Comparison of ENCODE assay signal across 1 cellular context in genomic region chr12:110270125-110270962, GRCh38.
TF ChIP-seq lines count a peak whose summit lies in the region.

No MANE protein-coding gene starts in this region.

TF ChIP-seq in HepG2, 621 proteins besides CTCF, POLR2A, EP300 and RAD21 (continued from another document and continues in another):
- TF ChIP-seq BRF2 (CRISPR knock-in tag; IDR thresholded peaks at IDR 0.05) (no peak), ZNF318 (CRISPR knock-in tag; IDR thresholded peaks at IDR 0.05) (no peak), E2F1 (CRISPR knock-in tag; IDR thresholded peaks at IDR 0.05) (no peak), ZNF510 (CRISPR knock-in tag; IDR thresholded peaks at IDR 0.05; ENCODE audit: low read depth) (no peak), FOXK2 (IDR thresholded peaks at IDR 0.05) (no peak), ZBTB40 (IDR thresholded peaks at IDR 0.05) (no peak), ZBTB40 (CRISPR knock-in tag; IDR thresholded peaks at IDR 0.05) (no peak), ZNF317 (CRISPR knock-in tag; IDR thresholded peaks at IDR 0.05) (no peak), ZNF773 (CRISPR knock-in tag; IDR thresholded peaks at IDR 0.05; ENCODE audit: borderline replicate concordance) (no peak), ATF4 (CRISPR knock-in tag; IDR thresholded peaks at IDR 0.05) (no peak), GZF1 (CRISPR knock-in tag; IDR thresholded peaks at IDR 0.05) (no peak), ZNF740 (CRISPR knock-in tag; IDR thresholded peaks at IDR 0.05) (peak; percentile 65; the same call in 1 of the 2 replicates), AGO2 (optimal IDR thresholded peaks at IDR 0.05; ENCODE audit: low read depth, low read length) (no peak), ZNF704 (CRISPR knock-in tag; IDR thresholded peaks at IDR 0.05; ENCODE audit: borderline replicate concordance) (no peak), KAT7 (CRISPR knock-in tag; IDR thresholded peaks at IDR 0.05; ENCODE audit: borderline replicate concordance) (no peak), SOX6 (IDR thresholded peaks at IDR 0.05) (no peak), SOX6 (CRISPR knock-in tag; IDR thresholded peaks at IDR 0.05) (peak; percentile 94), MBNL3 (CRISPR knock-in tag; conservative IDR thresholded peaks at IDR 0.05) (no peak), ZNF3 (CRISPR knock-in tag; IDR thresholded peaks at IDR 0.05) (no peak), ZNF576 (CRISPR knock-in tag; IDR thresholded peaks at IDR 0.05) (no peak), ZNF281 (CRISPR knock-in tag; IDR thresholded peaks at IDR 0.05; ENCODE audit: borderline replicate concordance) (no peak), PHF21A (CRISPR knock-in tag; IDR thresholded peaks at IDR 0.05) (peak; percentile 43; the same call in 1 of the 2 replicates)
